In genomic region chr5:170266570-170267379, GRCh38 we compare ENCODE assay signal across 14 cellular contexts. TPM values are rescaled to one million over a fixed set of nuclear protein-coding genes. Genes with fewer than 3 reads are reported as not detected.
A peak's percentile ranks its signal among the peaks of the same experiment; 100 is the strongest.
DNase-seq lines count a peak whose midpoint lies in the region; ATAC-seq and TF ChIP-seq lines count a peak whose summit lies in the region.
"Had no signal": no experiment of that assay in that cellular context is flagged by ENCODE, and none has a peak within 500 bp of the region (broad histone marks: within the 10 kb centered on the region; RNA-seq: fewer than 3 reads in every experiment).

No MANE protein-coding gene starts in this region.

- H3K4me2 ChIP-seq in SK-N-SH, result no peak overlapping the region

- CTCF ChIA-PET in SK-N-SH (lab: Yijun Ruan, JAX), result interaction anchor here (0.7 to 5.4 kb wide), 25 partner anchors 9 to 564 kb away, joined by 3 to 70 read pairs (median 6); no protein-coding TSS in a partner anchor

- no peak overlapping the region for H3K4me3 Mint-ChIP-seq in glutamatergic neuron (ENCODE audit: unreplicated experiment)

- H3K36me3 Mint-ChIP-seq in glutamatergic neuron (ENCODE audit: unreplicated experiment), result no peaks in the 10 kb centered on the region

- TF ChIP-seq CTCF in SK-N-SH (IDR thresholded peaks at IDR 0.05), result no peak
- no peak for TF ChIP-seq CTCF in glutamatergic neuron (IDR thresholded peaks at IDR 0.05; ENCODE audit: partially characterized antibody, unreplicated experiment)
- TF ChIP-seq CTCF in gastrocnemius medialis (IDR thresholded peaks at IDR 0.05 in 4 of 5, conservative IDR thresholded peaks at IDR 0.05 in 1 of 5), result no peak

- H3K36me3 ChIP-seq in SK-N-SH (replicated peaks in 1 of 2; ENCODE audit: control insufficient read depth in 1 of 2, insufficient read depth in 2 of 2, low read length in 1 of 2) (no peaks in the 10 kb centered on the region), gastrocnemius medialis (no peaks in the 10 kb centered on the region)

- H3K27me3 ChIP-seq in SK-N-SH (ENCODE audit: insufficient read depth) (peaks cover 6% of the 10 kb centered on the region; the same call in 1 of the 2 replicates), gastrocnemius medialis (no peaks in the 10 kb centered on the region)

- TF ChIP-seq EP300 in SK-N-SH (IDR thresholded peaks at IDR 0.05; ENCODE audit: borderline replicate concordance in 1 of 2, low read depth in 1 of 2, low read length in 1 of 2), result no peak

- H3K27ac Mint-ChIP-seq in glutamatergic neuron (ENCODE audit: unreplicated experiment), result no peak overlapping the region

- H2AFZ ChIP-seq in SK-N-SH (ENCODE audit: low read depth), result no peak overlapping the region

- H3F3A ChIP-seq in SK-N-SH (replicated peaks; ENCODE audit: insufficient read depth), result no peaks in the 10 kb centered on the region

- H3K27ac ChIP-seq in SK-N-SH (ENCODE audit: low read depth in 2 of 2, low read length in 1 of 2) (no peak overlapping the region), temporal lobe (ENCODE audit: low read depth, low read length) (peak overlapping the region; percentile 7), gastrocnemius medialis (peak overlapping the region in 1 of 4 donors; percentile 2)

- H3K4me1 Mint-ChIP-seq in glutamatergic neuron (ENCODE audit: low read depth, unreplicated experiment), result peaks cover 20% of the 10 kb centered on the region

- H3K4me3 ChIP-seq in SK-N-SH (ENCODE audit: low read depth in 2 of 2, low read length in 1 of 2) (no peak overlapping the region), gastrocnemius medialis (no peak overlapping the region)

- in situ Hi-C loops in gastrocnemius medialis (cut with MboI; ENCODE audit: low sequenced_read_pairs in 4 of 4), result loop anchor here in 1 of 4 donors (5.0 kb wide), 1 partner anchor 151 kb away; no protein-coding TSS in a partner anchor

- no peak overlapping the region for H3K9ac ChIP-seq in SK-N-SH

- peaks cover 2% of the 10 kb centered on the region for H3K27me3 Mint-ChIP-seq in glutamatergic neuron (ENCODE audit: unreplicated experiment)

- peaks cover 0 to 10% of the 10 kb centered on the region in 2 experiments; a peak in 1 of 4 replicates for H3K4me1 ChIP-seq in SK-N-SH (ENCODE audit: control insufficient read depth in 1 of 2, insufficient read depth in 2 of 2, low read depth in 1 of 2, low read length in 1 of 2)
- H3K4me1 ChIP-seq in gastrocnemius medialis, result peaks cover 5 to 6% of the 10 kb centered on the region in 2 donors

- no peak for TF ChIP-seq POLR2A in gastrocnemius medialis (IDR thresholded peaks at IDR 0.05)

- H3K9me3 ChIP-seq in SK-N-SH (no peaks in the 10 kb centered on the region), gastrocnemius medialis (no peaks in the 10 kb centered on the region)

- POLR2A ChIA-PET in SK-N-SH (lab: Yijun Ruan, JAX), result no interaction called here

- H3K9me3 Mint-ChIP-seq in glutamatergic neuron (ENCODE audit: unreplicated experiment), result peaks cover under 1% of the 10 kb centered on the region

- TF ChIP-seq RAD21 in SK-N-SH (IDR thresholded peaks at IDR 0.05; ENCODE audit: low read length), result no peak

- intact Hi-C loops in gastrocnemius medialis (cut with DNase I; ENCODE audit: low total_unique reads), result loop anchor here (5.0 kb wide), 2 partner anchors 39 to 71 kb away; no protein-coding TSS in a partner anchor

- no peaks in the 10 kb centered on the region for H4K20me1 ChIP-seq in SK-N-SH (ENCODE audit: insufficient read depth)

- 55% methylated on average over 17 of the region's 17 CpGs for WGBS in SK-N-SH (ENCODE audit: low lambda C conversion rate)

- DNase-seq in SK-N-SH (no peak), glutamatergic neuron (peak; percentile 19), NCI-H2196 treated with DMSO at 0.1 percent for 48 hours (lab: John Stamatoyannopoulos, UW; ENCODE audit: unreplicated experiment) (no peak), gastrocnemius medialis (no peak)
- peak; percentile 64 for DNase-seq in activated T-cell treated with anti-CD3 and anti-CD28 coated beads, Interleukin-2, amount 50 U/mL, for 1 hour
- DNase-seq: EL, H7, NCI-H1436 treated with DMSO at 0.1 percent for 48 hours, trophoblast cell had no signal

- 0 out of 3 replicates have a peak, but pooled peaks have one; percentile 16 for ATAC-seq in SK-N-SH treated with all-trans-retinoic acid at 6 μM for 48 hours
- no peak for ATAC-seq in gastrocnemius medialis
- no peak for ATAC-seq in HG03520 (IDR thresholded peaks at IDR 0.05; ENCODE audit: unreplicated experiment)

- no peaks in the 10 kb centered on the region for H3K9me2 ChIP-seq in SK-N-SH

- no peaks in the 10 kb centered on the region for H3K79me2 ChIP-seq in SK-N-SH (ENCODE audit: insufficient read depth)

TF ChIP-seq in SK-N-SH treated with all-trans-retinoic acid at 6 μM for 48 hours, 23 proteins besides CTCF, POLR2A, EP300 and RAD21:
- TF ChIP-seq SNAI2 (CRISPR knock-in tag; IDR thresholded peaks at IDR 0.05), result no peak
- TF ChIP-seq ISL1 (CRISPR knock-in tag; IDR thresholded peaks at IDR 0.05), result no peak
- no peak for TF ChIP-seq ZNF8 (CRISPR knock-in tag; IDR thresholded peaks at IDR 0.05)
- no peak for TF ChIP-seq TCF4 (CRISPR knock-in tag; IDR thresholded peaks at IDR 0.05; ENCODE audit: borderline replicate concordance)

TF ChIP-seq in SK-N-SH, 30 proteins besides CTCF, POLR2A, EP300 and RAD21:
- TF ChIP-seq TCF12 (IDR thresholded peaks at IDR 0.05) (no peak), NFIC (IDR thresholded peaks at IDR 0.05; ENCODE audit: borderline replicate concordance) (no peak)
- TF ChIP-seq, protein P1, sequence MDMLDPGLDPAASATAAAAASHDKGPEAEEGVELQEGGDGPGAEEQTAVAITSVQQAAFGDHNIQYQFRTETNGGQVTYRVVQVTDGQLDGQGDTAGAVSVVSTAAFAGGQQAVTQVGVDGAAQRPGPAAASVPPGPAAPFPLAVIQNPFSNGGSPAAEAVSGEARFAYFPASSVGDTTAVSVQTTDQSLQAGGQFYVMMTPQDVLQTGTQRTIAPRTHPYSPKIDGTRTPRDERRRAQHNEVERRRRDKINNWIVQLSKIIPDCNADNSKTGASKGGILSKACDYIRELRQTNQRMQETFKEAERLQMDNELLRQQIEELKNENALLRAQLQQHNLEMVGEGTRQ (IDR thresholded peaks at IDR 0.05; ENCODE audit: borderline replicate concordance, low read depth, low read length), result no peak
- TF ChIP-seq, protein P2, sequence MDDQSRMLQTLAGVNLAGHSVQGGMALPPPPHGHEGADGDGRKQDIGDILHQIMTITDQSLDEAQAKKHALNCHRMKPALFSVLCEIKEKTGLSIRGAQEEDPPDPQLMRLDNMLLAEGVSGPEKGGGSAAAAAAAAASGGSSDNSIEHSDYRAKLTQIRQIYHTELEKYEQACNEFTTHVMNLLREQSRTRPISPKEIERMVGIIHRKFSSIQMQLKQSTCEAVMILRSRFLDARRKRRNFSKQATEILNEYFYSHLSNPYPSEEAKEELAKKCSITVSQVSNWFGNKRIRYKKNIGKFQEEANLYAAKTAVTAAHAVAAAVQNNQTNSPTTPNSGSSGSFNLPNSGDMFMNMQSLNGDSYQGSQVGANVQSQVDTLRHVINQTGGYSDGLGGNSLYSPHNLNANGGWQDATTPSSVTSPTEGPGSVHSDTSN (IDR thresholded peaks at IDR 0.05), result no peak
- TF ChIP-seq, protein P3, sequence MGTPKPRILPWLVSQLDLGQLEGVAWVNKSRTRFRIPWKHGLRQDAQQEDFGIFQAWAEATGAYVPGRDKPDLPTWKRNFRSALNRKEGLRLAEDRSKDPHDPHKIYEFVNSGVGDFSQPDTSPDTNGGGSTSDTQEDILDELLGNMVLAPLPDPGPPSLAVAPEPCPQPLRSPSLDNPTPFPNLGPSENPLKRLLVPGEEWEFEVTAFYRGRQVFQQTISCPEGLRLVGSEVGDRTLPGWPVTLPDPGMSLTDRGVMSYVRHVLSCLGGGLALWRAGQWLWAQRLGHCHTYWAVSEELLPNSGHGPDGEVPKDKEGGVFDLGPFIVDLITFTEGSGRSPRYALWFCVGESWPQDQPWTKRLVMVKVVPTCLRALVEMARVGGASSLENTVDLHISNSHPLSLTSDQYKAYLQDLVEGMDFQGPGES (IDR thresholded peaks at IDR 0.05; ENCODE audit: low read depth, low read length), result no peak

RNA-seq across cellular contexts. Expression of gene LCP2, which starts 30.8 kb away (rescaled TPM):
- polyA plus RNA-seq in SK-N-SH (2012; rRNA removed), result not detected in 2 replicates
- not detected in 2 replicates for polyA plus RNA-seq in SK-N-SH (2012; cell fraction: cytosol; rRNA removed)
- not detected in 2 replicates for polyA plus RNA-seq in SK-N-SH (2012; cell fraction: nucleus; rRNA removed)
- not detected for total RNA-seq in glutamatergic neuron (ENCODE audit: unreplicated experiment)
- total RNA-seq in temporal lobe, result 0.98 TPM
- 1 to 10 TPM; 1.9 to 3.2 (median 2.3) TPM for total RNA-seq in gastrocnemius medialis
- total RNA-seq: A172 had no signal

RNA-seq across cellular contexts. Expression of gene C5orf58, which starts 34.0 kb away (rescaled TPM):
- polyA plus RNA-seq in SK-N-SH (2012; rRNA removed), result not detected in 2 replicates
- polyA plus RNA-seq in SK-N-SH (2012; cell fraction: cytosol; rRNA removed), result not detected in 2 replicates
- polyA plus RNA-seq in SK-N-SH (2012; cell fraction: nucleus; rRNA removed), result not detected in 2 replicates
- total RNA-seq in glutamatergic neuron (ENCODE audit: unreplicated experiment), result not detected
- total RNA-seq in temporal lobe, result not detected
- not detected for total RNA-seq in gastrocnemius medialis
- total RNA-seq: A172, myocyte had no signal

Comparison
In these comparisons a context has a peak if more than half of its experiments do, and no peak if none do; other contexts are left out.
1. DNase-seq: peak in activated T-cell treated with anti-CD3 and anti-CD28 coated beads, Interleukin-2, amount 50 U/mL, for 1 hour (single experiment) and glutamatergic neuron (single experiment); none in SK-N-SH (single experiment), NCI-H2196 treated with DMSO at 0.1 percent for 48 hours (single experiment) and gastrocnemius medialis (0 of 2).